Comparison of ENCODE assay signal across 1 cellular context in genomic region chr4:73440653-73441052, GRCh38.
TF ChIP-seq lines count a peak whose summit lies in the region.

No MANE protein-coding gene starts in this region.

TF ChIP-seq in H1, 55 proteins besides CTCF, POLR2A, EP300 and RAD21:
- TF ChIP-seq CBX5 (IDR thresholded peaks at IDR 0.05; ENCODE audit: low read depth, low read length) (no peak), ASH2L (IDR thresholded peaks at IDR 0.05; ENCODE audit: low read length) (no peak)
